In genomic region chr6:13517116-13517515, GRCh38 we compare ENCODE assay signal across 33 cellular contexts. TPM values are rescaled to one million over a fixed set of nuclear protein-coding genes. Genes with fewer than 3 reads are reported as not detected.
DNase-seq lines count a peak whose midpoint lies in the region; ATAC-seq and TF ChIP-seq lines count a peak whose summit lies in the region.
"Had no signal": no experiment of that assay in that cellular context is flagged by ENCODE, and none has a peak within 500 bp of the region (broad histone marks: within the 10 kb centered on the region; RNA-seq: fewer than 3 reads in every experiment).

No MANE protein-coding gene starts in this region.

- intact Hi-C loops in MCF 10A (cut with micrococcal nuclease), result no loop called here
- intact Hi-C loops in breast epithelium (cut with DNase I; ENCODE audit: low total_unique reads), result no loop called here
- intact Hi-C loops in PC-3 (cut with micrococcal nuclease), result no loop called here

- H3K4me3 Mint-ChIP-seq in MCF 10A (ENCODE audit: unreplicated experiment) (no peak overlapping the region), type B pancreatic cell (no peak overlapping the region)
- no peak overlapping the region for H3K4me3 Mint-ChIP-seq in activated CD4-positive, alpha-beta memory T cell treated with anti-CD3 and anti-CD28 coated beads, Interleukin-2, amount 10 ng/mL, durations not matched to agents 7 days and 5 days
- H3K4me3 Mint-ChIP-seq: activated naive CD4-positive, alpha-beta T cell treated with anti-CD3 and anti-CD28 coated beads, Interleukin-2, amount 50 U/mL, for 24 hours; neural progenitor cell had no signal

- no peaks in the 10 kb centered on the region for H3F3A ChIP-seq in PC-3 (ENCODE audit: low read length, unreplicated experiment)

- no peak for TF ChIP-seq POLR2A in breast epithelium (IDR thresholded peaks at IDR 0.05)

- ATAC-seq in PC-3, result peak; percentile 76
- ATAC-seq in activated CD4-positive, CD25-positive, alpha-beta regulatory T cell treated with anti-CD3 and anti-CD28 coated beads, Interleukin-2, amount 50 U/mL, for 24 hours, result no peak
- ATAC-seq: stimulated activated naive CD8-positive, alpha-beta T cell treated with anti-CD3 and anti-CD28 coated beads, Interleukin-15, Interleukin-2, amounts not matched to agents 100 U/mL and 50 U/mL, for 24 hours had no signal

- POLR2A ChIA-PET in MCF 10A (lab: Yijun Ruan, JAX), result no interaction called here
- POLR2A ChIA-PET in PC-3 (lab: Charles Lee; ENCODE audit: unreplicated experiment), result no interaction called here
- POLR2A ChIA-PET in activated CD4-positive, alpha-beta memory T cell treated with anti-CD3 and anti-CD28 coated beads, Interleukin-2, amount 10 ng/mL, durations not matched to agents 7 days and 5 days (lab: Charles Lee), result no interaction called here

- H3K27ac Mint-ChIP-seq in MCF 10A (ENCODE audit: low read depth, unreplicated experiment), result no peak overlapping the region
- peak overlapping the region; percentile 21 for H3K27ac Mint-ChIP-seq in type B pancreatic cell
- no peak overlapping the region for H3K27ac Mint-ChIP-seq in activated CD4-positive, alpha-beta memory T cell treated with anti-CD3 and anti-CD28 coated beads, Interleukin-2, amount 10 ng/mL, durations not matched to agents 7 days and 5 days
- H3K27ac Mint-ChIP-seq: activated naive CD4-positive, alpha-beta T cell treated with anti-CD3 and anti-CD28 coated beads, Interleukin-2, amount 50 U/mL, for 24 hours; neural progenitor cell had no signal

- H3K9me3 Mint-ChIP-seq in MCF 10A (ENCODE audit: unreplicated experiment) (no peaks in the 10 kb centered on the region), type B pancreatic cell (peaks cover 8% of the 10 kb centered on the region)
- H3K9me3 Mint-ChIP-seq in activated CD4-positive, alpha-beta memory T cell treated with anti-CD3 and anti-CD28 coated beads, Interleukin-2, amount 10 ng/mL, durations not matched to agents 7 days and 5 days, result no peaks in the 10 kb centered on the region
- H3K9me3 Mint-ChIP-seq: activated naive CD4-positive, alpha-beta T cell treated with anti-CD3 and anti-CD28 coated beads, Interleukin-2, amount 50 U/mL, for 24 hours had no signal

- H3K36me3 ChIP-seq in breast epithelium, result no peaks in the 10 kb centered on the region
- no peaks in the 10 kb centered on the region for H3K36me3 ChIP-seq in PC-3 (ENCODE audit: low read depth, low read length)
- H3K36me3 ChIP-seq: left ventricle myocardium inferior, MG63, neural progenitor cell, Peyer's patch, right atrium auricular region had no signal

- no peaks in the 10 kb centered on the region for H3K9me2 ChIP-seq in PC-3 (replicated peaks; ENCODE audit: low read length)

- peak overlapping the region; percentile 55 for H3K4me2 ChIP-seq in PC-3 (ENCODE audit: low read length)
- H3K4me2 ChIP-seq: neural progenitor cell had no signal

- no peaks in the 10 kb centered on the region for H3K27me3 ChIP-seq in breast epithelium
- H3K27me3 ChIP-seq in PC-3 (ENCODE audit: low read length), result no peaks in the 10 kb centered on the region
- H3K27me3 ChIP-seq: MG63, neural progenitor cell, Peyer's patch, right atrium auricular region had no signal

- H3K9me3 ChIP-seq in breast epithelium, result no peaks in the 10 kb centered on the region
- H3K9me3 ChIP-seq in PC-3 (ENCODE audit: low read length), result no peaks in the 10 kb centered on the region
- H3K9me3 ChIP-seq: left ventricle myocardium inferior, Peyer's patch, right atrium auricular region had no signal

- H2AFZ ChIP-seq in PC-3 (ENCODE audit: low read length), result no peak overlapping the region
- H2AFZ ChIP-seq: neural progenitor cell, parathyroid adenoma had no signal

- no peak for TF ChIP-seq CTCF in MCF 10A (IDR thresholded peaks at IDR 0.05; ENCODE audit: unreplicated experiment)
- no peak for TF ChIP-seq CTCF in breast epithelium (IDR thresholded peaks at IDR 0.05)
- TF ChIP-seq CTCF in PC-3 (conservative IDR thresholded peaks at IDR 0.05; ENCODE audit: low read depth, low read length), result no peak
- TF ChIP-seq CTCF in type B pancreatic cell (conservative IDR thresholded peaks at IDR 0.05), result no peak

- H3K4me3 ChIP-seq in breast epithelium, result no peak overlapping the region
- H3K4me3 ChIP-seq in PC-3 (ENCODE audit: low read length), result no peak overlapping the region
- H3K4me3 ChIP-seq: left ventricle myocardium inferior, MG63, neural progenitor cell, Peyer's patch, right atrium auricular region had no signal

- peak; percentile 5 for DNase-seq in MCF 10A (ENCODE audit: unreplicated experiment)
- DNase-seq in breast epithelium (ENCODE audit: low spot score in 2 of 2), result no peak
- DNase-seq in PC-3, result peak; percentile 92
- DNase-seq in dermis blood vessel endothelial cell, result peak; percentile 59
- DNase-seq in type B pancreatic cell (ENCODE audit: extremely low spot score, unreplicated experiment), result no peak
- no peak for DNase-seq in midbrain (lab: John Stamatoyannopoulos, UW)
- DNase-seq in activated CD4-positive, alpha-beta memory T cell treated with anti-CD3 and anti-CD28 coated beads, Interleukin-2, amount 10 ng/mL, durations not matched to agents 7 days and 5 days, result no peak
- DNase-seq: activated CD4-positive, alpha-beta T cell treated with anti-CD3 and anti-CD28 coated beads for 4 hours; amygdala; COR-L47; DMS53; GDM1; islet precursor cell; KBM-7; left ventricle myocardium inferior; MG63; NCI-H1105; NCI-H1930; NCI-H69; small intestine; stimulated activated CD4-positive, alpha-beta T cell treated with anti-CD3 and anti-CD28 coated beads, Interleukin-1b, Interleukin-23, amount 100 ng/mL, for 48 hours; stimulated activated naive CD8-positive, alpha-beta T cell treated with anti-CD3 and anti-CD28 coated beads, Interleukin-15, Interleukin-2, amounts not matched to agents 100 U/mL and 50 U/mL, for 24 hours; T-helper 9 cell had no signal

- BruUV-seq in MCF 10A (replicated peaks; lab: Mats Ljungman, UMichigan), result no TSS peak
- BruUV-seq in PC-3 (replicated peaks; lab: Mats Ljungman, UMichigan), result no TSS peak

- H3K4me1 ChIP-seq in breast epithelium (no peaks in the 10 kb centered on the region), PC-3 (ENCODE audit: insufficient read depth, low read length) (peaks cover 20% of the 10 kb centered on the region)
- H3K4me1 ChIP-seq: neural progenitor cell, parathyroid adenoma had no signal

- CTCF ChIA-PET in MCF 10A (lab: Yijun Ruan, JAX) (no interaction called here), PC-3 (lab: Charles Lee) (no interaction called here)
- CTCF ChIA-PET in activated CD4-positive, alpha-beta memory T cell treated with anti-CD3 and anti-CD28 coated beads, Interleukin-2, amount 10 ng/mL, durations not matched to agents 7 days and 5 days (lab: Charles Lee), result no interaction called here

- H3K27ac ChIP-seq in breast epithelium (no peak overlapping the region), PC-3 (ENCODE audit: low read length) (peak overlapping the region; percentile 5)
- H3K27ac ChIP-seq: 22Rv1, C4-2B, HL-60, left ventricle myocardium inferior, neural progenitor cell, parathyroid adenoma, Peyer's patch, VCaP had no signal

- H3K36me3 Mint-ChIP-seq in MCF 10A (ENCODE audit: insufficient read depth, unreplicated experiment) (no peaks in the 10 kb centered on the region), type B pancreatic cell (no peaks in the 10 kb centered on the region)
- H3K36me3 Mint-ChIP-seq in activated CD4-positive, alpha-beta memory T cell treated with anti-CD3 and anti-CD28 coated beads, Interleukin-2, amount 10 ng/mL, durations not matched to agents 7 days and 5 days (ENCODE audit: low read depth), result no peaks in the 10 kb centered on the region
- H3K36me3 Mint-ChIP-seq: activated naive CD4-positive, alpha-beta T cell treated with anti-CD3 and anti-CD28 coated beads, Interleukin-2, amount 50 U/mL, for 24 hours; neural progenitor cell had no signal

- no peaks in the 10 kb centered on the region for H3K4me1 Mint-ChIP-seq in MCF 10A (ENCODE audit: insufficient read depth, unreplicated experiment)
- no peaks in the 10 kb centered on the region for H3K4me1 Mint-ChIP-seq in type B pancreatic cell (ENCODE audit: unreplicated experiment)
- H3K4me1 Mint-ChIP-seq in activated CD4-positive, alpha-beta memory T cell treated with anti-CD3 and anti-CD28 coated beads, Interleukin-2, amount 10 ng/mL, durations not matched to agents 7 days and 5 days, result no peaks in the 10 kb centered on the region
- H3K4me1 Mint-ChIP-seq: activated naive CD4-positive, alpha-beta T cell treated with anti-CD3 and anti-CD28 coated beads, Interleukin-2, amount 50 U/mL, for 24 hours; neural progenitor cell had no signal

- no peak overlapping the region for H3K9ac ChIP-seq in PC-3 (ENCODE audit: low read length)
- H3K9ac ChIP-seq: neural progenitor cell, parathyroid adenoma had no signal

- H3K27me3 Mint-ChIP-seq in MCF 10A (ENCODE audit: insufficient read depth, unreplicated experiment) (no peaks in the 10 kb centered on the region), type B pancreatic cell (no peaks in the 10 kb centered on the region)
- H3K27me3 Mint-ChIP-seq in activated CD4-positive, alpha-beta memory T cell treated with anti-CD3 and anti-CD28 coated beads, Interleukin-2, amount 10 ng/mL, durations not matched to agents 7 days and 5 days, result peaks cover 13% of the 10 kb centered on the region
- H3K27me3 Mint-ChIP-seq: activated naive CD4-positive, alpha-beta T cell treated with anti-CD3 and anti-CD28 coated beads, Interleukin-2, amount 50 U/mL, for 24 hours had no signal

- H4K20me1 ChIP-seq in PC-3 (ENCODE audit: low read length), result no peaks in the 10 kb centered on the region

- no peaks in the 10 kb centered on the region for H3K79me2 ChIP-seq in PC-3 (ENCODE audit: low read length)
- H3K79me2 ChIP-seq: parathyroid adenoma had no signal

RNA-seq across cellular contexts. Expression of gene GFOD1, which starts 29.7 kb away (rescaled TPM):
- total RNA-seq in MCF 10A (2022), result 7.1 and 9.5 TPM in 2 replicates
- total RNA-seq in breast epithelium, result 10 to 100 TPM; 11.6 to 33.3 (median 23.3) TPM
- total RNA-seq in PC-3 (2014; rRNA removed), result 16.0 and 21.8 TPM in 2 replicates
- 40.1 and 41.7 TPM in 2 replicates for total RNA-seq in dermis blood vessel endothelial cell
- total RNA-seq in type B pancreatic cell (ENCODE audit: low replicate concordance), result 4.1 and 4.8 TPM in 2 replicates
- total RNA-seq in activated CD4-positive, alpha-beta memory T cell treated with anti-CD3 and anti-CD28 coated beads, Interleukin-2, amount 10 ng/mL, durations not matched to agents 7 days and 5 days, result 1 to 10 TPM; 3.0 TPM

RNA-seq across cellular contexts. Expression of gene SIRT5, which starts 57.3 kb away (rescaled TPM):
- total RNA-seq in MCF 10A (2022) (12.8 and 13.2 TPM in 2 replicates), breast epithelium (10 to 100 TPM; 10.2 to 20.6 (median 14.5) TPM), PC-3 (2014; rRNA removed) (6.9 and 10.9 TPM in 2 replicates), dermis blood vessel endothelial cell (9.7 and 10.6 TPM in 2 replicates), type B pancreatic cell (ENCODE audit: low replicate concordance) (15.3 and 17.4 TPM in 2 replicates)
- total RNA-seq in activated CD4-positive, alpha-beta memory T cell treated with anti-CD3 and anti-CD28 coated beads, Interleukin-2, amount 10 ng/mL, durations not matched to agents 7 days and 5 days, result 10 to 100 TPM; 10.0 to 10.5 TPM

Comparison
In these comparisons a context has a peak if more than half of its experiments do, and no peak if none do; other contexts are left out.
1. DNase-seq: peak in MCF 10A (single experiment), PC-3 (single experiment) and dermis blood vessel endothelial cell (single experiment); none in breast epithelium (0 of 2), type B pancreatic cell (single experiment), midbrain (single experiment) and activated CD4-positive, alpha-beta memory T cell treated with anti-CD3 and anti-CD28 coated beads, Interleukin-2, amount 10 ng/mL, durations not matched to agents 7 days and 5 days (single experiment).